2 cellular contexts compared by ENCODE assay signal in genomic region chr16:19113577-19114358, GRCh38.
TF ChIP-seq lines count a peak whose summit lies in the region.

Gene ITPRIPL2, plus strand, starts transcription at chr16:19113964. Its CDS starts 498 bp downstream, at chr16:19114462.

TF ChIP-seq in HCT116, 20 proteins besides CTCF, POLR2A, EP300 and RAD21 (continued from another document):
- TF ChIP-seq EGR1 (IDR thresholded peaks at IDR 0.05; ENCODE audit: low read depth) (peak; percentile 39; the same call in 1 of the 2 replicates), CEBPB (IDR thresholded peaks at IDR 0.05; ENCODE audit: low read depth) (no peak), SP1 (IDR thresholded peaks at IDR 0.05; ENCODE audit: low read depth) (peak; percentile 66), FOSL1 (IDR thresholded peaks at IDR 0.05; ENCODE audit: low read depth) (0 out of 2 replicates have a peak, but pooled peaks have one; percentile 11), CBX3 (IDR thresholded peaks at IDR 0.05; ENCODE audit: low read depth) (peak; percentile 91; the same call in 1 of the 2 replicates), TCF7L2 (IDR thresholded peaks at IDR 0.05; ENCODE audit: borderline replicate concordance, extremely low read depth, insufficient read depth, insufficient read length) (peak; percentile 58), ZFX (IDR thresholded peaks at IDR 0.05) (peak; percentile 99), ELF1 (IDR thresholded peaks at IDR 0.05; ENCODE audit: borderline replicate concordance, low read depth) (no peak), JUND (IDR thresholded peaks at IDR 0.05) (peak; percentile 42)

TF ChIP-seq in SK-N-SH, 30 proteins besides CTCF, POLR2A, EP300 and RAD21 (continued from another document):
- TF ChIP-seq, protein P1, sequence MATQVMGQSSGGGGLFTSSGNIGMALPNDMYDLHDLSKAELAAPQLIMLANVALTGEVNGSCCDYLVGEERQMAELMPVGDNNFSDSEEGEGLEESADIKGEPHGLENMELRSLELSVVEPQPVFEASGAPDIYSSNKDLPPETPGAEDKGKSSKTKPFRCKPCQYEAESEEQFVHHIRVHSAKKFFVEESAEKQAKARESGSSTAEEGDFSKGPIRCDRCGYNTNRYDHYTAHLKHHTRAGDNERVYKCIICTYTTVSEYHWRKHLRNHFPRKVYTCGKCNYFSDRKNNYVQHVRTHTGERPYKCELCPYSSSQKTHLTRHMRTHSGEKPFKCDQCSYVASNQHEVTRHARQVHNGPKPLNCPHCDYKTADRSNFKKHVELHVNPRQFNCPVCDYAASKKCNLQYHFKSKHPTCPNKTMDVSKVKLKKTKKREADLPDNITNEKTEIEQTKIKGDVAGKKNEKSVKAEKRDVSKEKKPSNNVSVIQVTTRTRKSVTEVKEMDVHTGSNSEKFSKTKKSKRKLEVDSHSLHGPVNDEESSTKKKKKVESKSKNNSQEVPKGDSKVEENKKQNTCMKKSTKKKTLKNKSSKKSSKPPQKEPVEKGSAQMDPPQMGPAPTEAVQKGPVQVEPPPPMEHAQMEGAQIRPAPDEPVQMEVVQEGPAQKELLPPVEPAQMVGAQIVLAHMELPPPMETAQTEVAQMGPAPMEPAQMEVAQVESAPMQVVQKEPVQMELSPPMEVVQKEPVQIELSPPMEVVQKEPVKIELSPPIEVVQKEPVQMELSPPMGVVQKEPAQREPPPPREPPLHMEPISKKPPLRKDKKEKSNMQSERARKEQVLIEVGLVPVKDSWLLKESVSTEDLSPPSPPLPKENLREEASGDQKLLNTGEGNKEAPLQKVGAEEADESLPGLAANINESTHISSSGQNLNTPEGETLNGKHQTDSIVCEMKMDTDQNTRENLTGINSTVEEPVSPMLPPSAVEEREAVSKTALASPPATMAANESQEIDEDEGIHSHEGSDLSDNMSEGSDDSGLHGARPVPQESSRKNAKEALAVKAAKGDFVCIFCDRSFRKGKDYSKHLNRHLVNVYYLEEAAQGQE (IDR thresholded peaks at IDR 0.05; ENCODE audit: low read depth, low read length): no peak
- TF ChIP-seq, protein P2, sequence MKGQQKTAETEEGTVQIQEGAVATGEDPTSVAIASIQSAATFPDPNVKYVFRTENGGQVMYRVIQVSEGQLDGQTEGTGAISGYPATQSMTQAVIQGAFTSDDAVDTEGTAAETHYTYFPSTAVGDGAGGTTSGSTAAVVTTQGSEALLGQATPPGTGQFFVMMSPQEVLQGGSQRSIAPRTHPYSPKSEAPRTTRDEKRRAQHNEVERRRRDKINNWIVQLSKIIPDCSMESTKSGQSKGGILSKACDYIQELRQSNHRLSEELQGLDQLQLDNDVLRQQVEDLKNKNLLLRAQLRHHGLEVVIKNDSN (IDR thresholded peaks at IDR 0.05; ENCODE audit: borderline replicate concordance, low read depth): no peak
- TF ChIP-seq CHD2 (IDR thresholded peaks at IDR 0.05; ENCODE audit: low read length, partially characterized antibody) (peak; percentile 83), YY1 (IDR thresholded peaks at IDR 0.05; ENCODE audit: low read depth) (no peak), RCOR1 (IDR thresholded peaks at IDR 0.05; ENCODE audit: low read length) (peak; percentile 51; the same call in 1 of the 2 replicates), RFX5 (IDR thresholded peaks at IDR 0.05; ENCODE audit: low read length) (no peak), ELF1 (IDR thresholded peaks at IDR 0.05) (no peak)
TF ChIP-seq in SK-N-SH: peak in this region for 4.
